ENCODE assay signal across 9 cellular contexts in genomic region chr9:92970467-92970923, GRCh38. TPM values are rescaled to one million over a fixed set of nuclear protein-coding genes. Genes with fewer than 3 reads are reported as not detected.
DNase-seq lines count a peak whose midpoint lies in the region; ATAC-seq lines count a peak whose summit lies in the region.
"Had no signal": no experiment of that assay in that cellular context is flagged by ENCODE, and none has a peak within 500 bp of the region (broad histone marks: within the 10 kb centered on the region; RNA-seq: fewer than 3 reads in every experiment).

No MANE protein-coding gene starts in this region.

- H3K4me3 ChIP-seq in HAP-1: no peak overlapping the region

- no peaks in the 10 kb centered on the region for H3K36me3 ChIP-seq in HAP-1 (replicated peaks)

- H3K9me3 ChIP-seq in HAP-1: no peaks in the 10 kb centered on the region

- H3K36me3 Mint-ChIP-seq in activated naive CD4-positive, alpha-beta T cell treated with anti-CD3 and anti-CD28 coated beads, Interleukin-2, amount 50 U/mL, for 72 hours: peaks cover 17 to 44% of the 10 kb centered on the region in 2 donors

- ATAC-seq in activated naive CD4-positive, alpha-beta T cell treated with anti-CD3 and anti-CD28 coated beads, Interleukin-2, amount 50 U/mL, for 72 hours: peak; percentile 35 to 36
- no peak for ATAC-seq in left lobe of liver
- ATAC-seq in HG03135 (IDR thresholded peaks at IDR 0.05; ENCODE audit: unreplicated experiment): no peak

- DNase-seq in AG20443 (ENCODE audit: low spot score) (peak; percentile 47), HAP-1 (ENCODE audit: low spot score in 2 of 2) (peak; percentile 74 to 85), left lobe of liver (ENCODE audit: low spot score) (peak; percentile 19), OCI-M1 (lab: John Stamatoyannopoulos, UW) (no peak), DMS114 treated with DMSO at 0.1 percent for 48 hours (lab: John Stamatoyannopoulos, UW; ENCODE audit: unreplicated experiment) (no peak)
- peak in 1 of 2 donors; percentile 53 for DNase-seq in activated naive CD4-positive, alpha-beta T cell treated with anti-CD3 and anti-CD28 coated beads, Interleukin-2, amount 50 U/mL, for 72 hours (ENCODE audit: low spot score in 2 of 2)
- no peak for DNase-seq in effector CD4-positive, alpha-beta T cell

- in situ Hi-C loops in HAP-1 (cut with MboI; ENCODE audit: low sequenced_read_pairs): no loop called here

- peak overlapping the region; percentile 93 to 97 for H3K27ac Mint-ChIP-seq in activated naive CD4-positive, alpha-beta T cell treated with anti-CD3 and anti-CD28 coated beads, Interleukin-2, amount 50 U/mL, for 72 hours

- no peaks in the 10 kb centered on the region for H3K9me3 Mint-ChIP-seq in activated naive CD4-positive, alpha-beta T cell treated with anti-CD3 and anti-CD28 coated beads, Interleukin-2, amount 50 U/mL, for 72 hours

- H3K27me3 ChIP-seq in HAP-1 (ENCODE audit: low read depth): no peaks in the 10 kb centered on the region

- peaks cover 8% of the 10 kb centered on the region for H3K4me1 ChIP-seq in HAP-1

RNA-seq across cellular contexts. Expression of gene FGD3, which starts 23.2 kb away (rescaled TPM):
- 10 to 100 TPM; 49.7 to 61.0 TPM for total RNA-seq in activated naive CD4-positive, alpha-beta T cell treated with anti-CD3 and anti-CD28 coated beads, Interleukin-2, amount 50 U/mL, for 72 hours
- total RNA-seq in left lobe of liver: 2.3 TPM
- total RNA-seq: dermis microvascular lymphatic vessel endothelial cell had no signal

Comparison
In these comparisons a context has a peak if more than half of its experiments do, and no peak if none do; other contexts are left out.
1. DNase-seq: peak in AG20443 (single experiment), HAP-1 (2 of 2) and left lobe of liver (single experiment); none in OCI-M1 (single experiment), effector CD4-positive, alpha-beta T cell (single experiment) and DMS114 treated with DMSO at 0.1 percent for 48 hours (single experiment).
2. ATAC-seq: peak in activated naive CD4-positive, alpha-beta T cell treated with anti-CD3 and anti-CD28 coated beads, Interleukin-2, amount 50 U/mL, for 72 hours (2 of 2); none in left lobe of liver (single experiment) and HG03135 (single experiment).
3. RNA of gene FGD3, which starts 23.2 kb away (total RNA-seq): 49.7 to 61.0 TPM in activated naive CD4-positive, alpha-beta T cell treated with anti-CD3 and anti-CD28 coated beads, Interleukin-2, amount 50 U/mL, for 72 hours; 2.3 TPM in left lobe of liver (single experiment); every median in the first group is over 10 times any median in the second.